Comparison of ENCODE assay signal across 35 cellular contexts in the genomic region with DNA sequence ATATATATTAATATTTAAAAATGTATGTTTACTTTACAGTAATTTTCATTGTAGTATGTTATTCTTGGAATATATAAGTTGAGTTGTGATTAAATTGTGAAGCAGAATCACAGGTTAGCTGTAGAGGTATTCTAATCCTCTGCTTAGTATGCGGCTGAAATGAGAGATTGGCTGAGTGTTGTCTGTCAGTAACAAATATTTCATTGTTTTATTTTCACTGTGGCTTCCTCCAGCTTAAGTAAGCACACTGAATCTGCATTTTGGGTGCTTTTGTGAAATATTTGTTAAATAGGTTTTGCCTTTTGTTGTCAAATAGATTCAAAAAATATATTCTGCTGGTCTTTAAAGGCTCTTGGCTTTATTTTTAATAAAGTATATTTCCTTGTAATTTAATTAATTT.
"Had no signal": no experiment of that assay in that cellular context is flagged by ENCODE, and none has a peak within 500 bp of the region (broad histone marks: within the 10 kb centered on the region; RNA-seq: fewer than 3 reads in every experiment).

No MANE protein-coding gene starts in this region.

- H3K4me2 ChIP-seq: KMS-11 had no signal

- H3K36me3 ChIP-seq: MG63 had no signal

- DNase-seq: Karpas-422, Kasumi-1, KG1, MG63, MM.1S, MV-4-11, NCI-H1048, NCI-H1092, NCI-H1092 treated with DMSO at 0.1 percent for 48 hours, NCI-H1105, NCI-H1105 treated with DMSO at 0.1 percent for 48 hours, NCI-H1417, NCI-H1417 treated with DMSO at 0.1 percent for 48 hours, NCI-H1436, NCI-H1436 treated with DMSO at 0.1 percent for 48 hours, NCI-H146, NCI-H1694, NCI-H1694 treated with DMSO at 0.1 percent for 48 hours, NCI-H187, NCI-H187 treated with DMSO at 0.1 percent for 48 hours, NCI-H1930, NCI-H2029, NCI-H2029 treated with DMSO at 0.1 percent for 48 hours, NCI-H2081, NCI-H2081 treated with DMSO at 0.1 percent for 48 hours, NCI-H2107, NCI-H2171, NCI-H2171 treated with DMSO at 0.1 percent for 48 hours, NCI-H2227 treated with DMSO at 0.1 percent for 48 hours, NCI-H226, NCI-H345, NCI-H446, NCI-H446 treated with DMSO at 0.1 percent for 48 hours, NCI-H510A treated with DMSO at 0.1 percent for 48 hours had no signal

- H3K27ac ChIP-seq: KMS-11 had no signal

- H3K27me3 ChIP-seq: MG63 had no signal

- H3K4me3 ChIP-seq: MG63 had no signal

- H3K9me3 ChIP-seq: MG63 had no signal
